Comparison of ENCODE assay signal across 23 cellular contexts in genomic region chr6:156655267-156655918, GRCh38.
DNase-seq lines count a peak whose midpoint lies in the region; FAIRE-seq and TF ChIP-seq lines count a peak whose summit lies in the region.
"Had no signal": no experiment of that assay in that cellular context is flagged by ENCODE, and none has a peak within 500 bp of the region (broad histone marks: within the 10 kb centered on the region; RNA-seq: fewer than 3 reads in every experiment).

No MANE protein-coding gene starts in this region.

- H4K91ac ChIP-seq in H1 (replicated peaks; ENCODE audit: insufficient read length, low read length), result peak overlapping the region; percentile 70

- no peak overlapping the region for H4K5ac ChIP-seq in H1 (ENCODE audit: insufficient read length, low read depth, low read length)

- H3K4me2 ChIP-seq in H1 (ENCODE audit: insufficient read depth in 1 of 2, low read depth in 2 of 2, low read length in 2 of 2), result peak overlapping the region; percentile 11 to 49; a peak in 2 of 4 replicates
- H3K4me2 ChIP-seq: BLaER1 treated with 17β-estradiol and CSF1 and Interleukin-3, amounts not matched to agents 10 nM and 100 nM; SK-N-SH had no signal

- peak overlapping the region in 1 of 4 experiments; percentile 6; a peak in 1 of 8 replicates for H3K4me3 ChIP-seq in H1 (ENCODE audit: extremely low read depth in 1 of 4, insufficient read depth in 2 of 4, low read depth in 3 of 4, low read length in 4 of 4)
- H3K4me3 ChIP-seq: BLaER1 treated with 17β-estradiol and CSF1 and Interleukin-3, amounts not matched to agents 10 nM and 100 nM had no signal

- TF ChIP-seq CTCF in GM10248 (IDR thresholded peaks at IDR 0.05; ENCODE audit: control extremely low read depth, extremely low read depth, low read depth, missing control alignments) (no peak), H1 (IDR thresholded peaks at IDR 0.05; ENCODE audit: control extremely low read depth in 1 of 3, insufficient read depth in 1 of 3, low read depth in 1 of 3, low read length in 3 of 3) (no peak)

- peaks cover 3% of the 10 kb centered on the region; the same call in 1 of the 2 replicates for H3K23me2 ChIP-seq in H1 (ENCODE audit: low read depth, low read length)

- POLR2A ChIA-PET in GM10248 (lab: Yijun Ruan, JAX) (no interaction called here), H1 (lab: Charles Lee; ENCODE audit: partially characterized antibody) (interaction anchor here (1.1 to 2.1 kb wide), 2 partner anchors 10 to 121 kb away, joined by 3 to 8 read pairs; partner anchors contain the start of gene ARID1B)
- POLR2A ChIA-PET in activated CD4-positive, alpha-beta T cell treated with anti-CD3 and anti-CD28 coated beads, Interleukin-2, amount 10 ng/mL, durations not matched to agents 7 days and 5 days (lab: Charles Lee), result no interaction called here

- no peak overlapping the region for H3K9ac ChIP-seq in H1 (replicated peaks in 1 of 4; ENCODE audit: extremely low read depth in 1 of 4, low read depth in 3 of 4, low read length in 3 of 4)
- H3K9ac ChIP-seq: BLaER1 treated with 17β-estradiol and CSF1 and Interleukin-3, amounts not matched to agents 10 nM and 100 nM; SK-N-SH had no signal

- no peak overlapping the region for H3K14ac ChIP-seq in H1 (ENCODE audit: insufficient read length)

- no peak overlapping the region for H3K27ac ChIP-seq in H1 (ENCODE audit: low read depth, low read length)
- H3K27ac ChIP-seq: BLaER1 treated with 17β-estradiol and CSF1 and Interleukin-3, amounts not matched to agents 10 nM and 100 nM had no signal

- H3K4me1 ChIP-seq in H1 (replicated peaks in 1 of 4; ENCODE audit: control insufficient read depth in 3 of 4, insufficient read depth in 4 of 4, low read length in 3 of 4), result peaks cover 0 to 22% (median 15%) of the 10 kb centered on the region in 4 experiments; a peak in 6 of 7 replicates

- H3K79me1 ChIP-seq in H1 (ENCODE audit: low read depth, low read length), result no peaks in the 10 kb centered on the region

- peak; percentile 82 for FAIRE-seq in H1 (lab: Jason Lieb, UNC)
- FAIRE-seq: G401.6, GM18507 had no signal

- peaks cover 0 to 8% of the 10 kb centered on the region in 2 experiments; a peak in 2 of 4 replicates for H3K9me3 ChIP-seq in H1 (ENCODE audit: insufficient read depth in 2 of 2, low read depth in 1 of 2, low read length in 1 of 2)
- H3K9me3 ChIP-seq: SK-N-SH had no signal

- peak overlapping the region; percentile 0; the same call in 1 of the 2 replicates for H3K18ac ChIP-seq in H1 (ENCODE audit: extremely low read depth, low read length)

- no peak for TF ChIP-seq POLR2A in H1 (IDR thresholded peaks at IDR 0.05; ENCODE audit: control extremely low read depth in 1 of 2, low read depth in 2 of 2, low read length in 2 of 2)

- H2BK20ac ChIP-seq in H1 (ENCODE audit: low read length), result peak overlapping the region; percentile 93; the same call in 1 of the 2 replicates

- H4K20me1 ChIP-seq in H1 (replicated peaks in 1 of 2; ENCODE audit: control insufficient read depth in 1 of 2, insufficient read depth in 2 of 2, low read length in 2 of 2), result no peaks in the 10 kb centered on the region
- H4K20me1 ChIP-seq: BLaER1 treated with 17β-estradiol and CSF1 and Interleukin-3, amounts not matched to agents 10 nM and 100 nM had no signal

- TF ChIP-seq EP300 in H1 (IDR thresholded peaks at IDR 0.05; ENCODE audit: borderline replicate concordance in 1 of 2, low read depth in 2 of 2, low read length in 2 of 2), result peak in 1 of 2 experiments; percentile 64; a peak in 1 of 3 replicates

- peak; percentile 1 for DNase-seq in GM10248 (ENCODE audit: extremely low spot score)
- peak; percentile 36 for DNase-seq in NCI-H146 treated with DMSO at 0.1 percent for 48 hours (lab: John Stamatoyannopoulos, UW; ENCODE audit: unreplicated experiment)
- DNase-seq in H1 (ENCODE audit: low read depth in 1 of 2, low spot score in 2 of 2), result peak; percentile 34 to 68
- DNase-seq in iPS-NIHi11 (ENCODE audit: low spot score), result peak; percentile 67
- DNase-seq in H4 (ENCODE audit: low spot score), result no peak
- no peak for DNase-seq in SKM-1 treated with dmso at 0.1 percent for 144 hours (lab: John Stamatoyannopoulos, UW; ENCODE audit: unreplicated experiment)
- DNase-seq in activated CD4-positive, alpha-beta T cell treated with anti-CD3 and anti-CD28 coated beads, Interleukin-2, amount 10 ng/mL, durations not matched to agents 7 days and 5 days, result no peak
- no peak for DNase-seq in SIG-M5 (lab: John Stamatoyannopoulos, UW)
- DNase-seq: 8988T; CD4-positive, alpha-beta memory T cell; GOT3; KBM-7; MM.1S; NCI-H1092; NCI-H1436 treated with DMSO at 0.1 percent for 48 hours; NCI-H2029 treated with DMSO at 0.1 percent for 48 hours; NCI-H226; NCI-H526; Right ventricle myocardium superior; SK-N-SH had no signal

- no peak for TF ChIP-seq RAD21 in H1 (IDR thresholded peaks at IDR 0.05 in 1 of 2, conservative IDR thresholded peaks at IDR 0.05 in 1 of 2; ENCODE audit: low read depth in 2 of 2, low read length in 2 of 2)

- no peak overlapping the region for H2AK5ac ChIP-seq in H1 (ENCODE audit: low read depth, low read length)

- peaks cover 7% of the 10 kb centered on the region for H3K4me1 Mint-ChIP-seq in activated CD4-positive, alpha-beta T cell treated with anti-CD3 and anti-CD28 coated beads, Interleukin-2, amount 10 ng/mL, durations not matched to agents 7 days and 5 days

- H4K8ac ChIP-seq in H1 (ENCODE audit: extremely low read depth, insufficient read depth, low read length), result no peak overlapping the region

- no peak overlapping the region for H3K4ac ChIP-seq in H1 (replicated peaks; ENCODE audit: insufficient read length, low read depth, low read length)

- peak overlapping the region; percentile 35; the same call in 1 of the 2 replicates for H2BK5ac ChIP-seq in H1 (ENCODE audit: low read depth, low read length)

- no peak overlapping the region for H3K27ac Mint-ChIP-seq in activated CD4-positive, alpha-beta T cell treated with anti-CD3 and anti-CD28 coated beads, Interleukin-2, amount 10 ng/mL, durations not matched to agents 7 days and 5 days

- no peaks in the 10 kb centered on the region for H3K27me3 Mint-ChIP-seq in activated CD4-positive, alpha-beta T cell treated with anti-CD3 and anti-CD28 coated beads, Interleukin-2, amount 10 ng/mL, durations not matched to agents 7 days and 5 days

- CTCF ChIA-PET in GM10248 (lab: Yijun Ruan, JAX) (no interaction called here), H1 (lab: Charles Lee; ENCODE audit: partially characterized antibody) (interaction anchor here (0.6 to 1.3 kb wide), 4 partner anchors 8 to 65 kb away, joined by 3 to 4 read pairs (median 3); no protein-coding TSS in a partner anchor)
- CTCF ChIA-PET in activated CD4-positive, alpha-beta T cell treated with anti-CD3 and anti-CD28 coated beads, Interleukin-2, amount 10 ng/mL, durations not matched to agents 7 days and 5 days (lab: Charles Lee), result no interaction called here

- 48% methylated on average over 3 of the region's 3 CpGs; no CpG with 5 or more reads in 1 of the 2 experiments for WGBS in H1 (ENCODE audit: extremely low coverage in 1 of 2, insufficient coverage in 1 of 2, insufficient read length in 1 of 2, insufficient replicate concordance in 2 of 2, low coverage in 1 of 2, low lambda C conversion rate in 2 of 2, missing lambda C conversion rate in 1 of 2), 2 experiments

- no peak overlapping the region for H2BK120ac ChIP-seq in H1 (replicated peaks; ENCODE audit: low read depth, low read length)

- no peaks in the 10 kb centered on the region for H3K9me3 Mint-ChIP-seq in activated CD4-positive, alpha-beta T cell treated with anti-CD3 and anti-CD28 coated beads, Interleukin-2, amount 10 ng/mL, durations not matched to agents 7 days and 5 days

- H3K79me2 ChIP-seq in H1 (ENCODE audit: control insufficient read depth in 1 of 2, insufficient read depth in 2 of 2, low read length in 2 of 2), result no peaks in the 10 kb centered on the region

- H2AFZ ChIP-seq in H1 (ENCODE audit: low read length), result no peak overlapping the region

- H3K4me3 Mint-ChIP-seq in activated CD4-positive, alpha-beta T cell treated with anti-CD3 and anti-CD28 coated beads, Interleukin-2, amount 10 ng/mL, durations not matched to agents 7 days and 5 days, result no peak overlapping the region
- H3K4me3 Mint-ChIP-seq: CD4-positive, alpha-beta memory T cell had no signal

- H2BK12ac ChIP-seq in H1 (ENCODE audit: low read depth, low read length), result peak overlapping the region; percentile 77; the same call in 1 of the 2 replicates

- H3K56ac ChIP-seq in H1 (replicated peaks; ENCODE audit: insufficient read length, low read depth, low read length), result no peak overlapping the region

- H3K23ac ChIP-seq in H1 (ENCODE audit: insufficient read length), result no peak overlapping the region

- H3K36me3 Mint-ChIP-seq in activated CD4-positive, alpha-beta T cell treated with anti-CD3 and anti-CD28 coated beads, Interleukin-2, amount 10 ng/mL, durations not matched to agents 7 days and 5 days (ENCODE audit: low read depth), result peaks cover 3% of the 10 kb centered on the region
- H3K36me3 Mint-ChIP-seq: CD4-positive, alpha-beta memory T cell had no signal

- no peaks in the 10 kb centered on the region for H3K36me3 ChIP-seq in H1 (ENCODE audit: control insufficient read depth in 2 of 4, insufficient read depth in 4 of 4, low read length in 3 of 4)
- H3K36me3 ChIP-seq: BLaER1 treated with 17β-estradiol and CSF1 and Interleukin-3, amounts not matched to agents 10 nM and 100 nM had no signal

- no peak overlapping the region for H2BK15ac ChIP-seq in H1 (ENCODE audit: low read length)

- no peaks in the 10 kb centered on the region for H3K27me3 ChIP-seq in H1 (replicated peaks in 1 of 4; ENCODE audit: control insufficient read depth in 3 of 4, extremely low read depth in 1 of 4, insufficient read depth in 3 of 4, low read length in 3 of 4)
- H3K27me3 ChIP-seq: BLaER1 treated with 17β-estradiol and CSF1 and Interleukin-3, amounts not matched to agents 10 nM and 100 nM had no signal

TF ChIP-seq in H1, 55 proteins besides CTCF, POLR2A, EP300 and RAD21 (continues in another document):
- TF ChIP-seq POLR2AphosphoS5 (IDR thresholded peaks at IDR 0.05; ENCODE audit: low read depth, low read length), result no peak
- TF ChIP-seq POU5F1 (IDR thresholded peaks at IDR 0.05; ENCODE audit: low read depth, low read length), result no peak
- no peak for TF ChIP-seq SAP30 (IDR thresholded peaks at IDR 0.05; ENCODE audit: insufficient read depth, insufficient replicate concordance, low read length)
- TF ChIP-seq SIX5 (IDR thresholded peaks at IDR 0.05; ENCODE audit: low read depth, low read length), result no peak
- peak; percentile 39 to 55; a peak in 2 of 4 replicates for TF ChIP-seq HDAC2 (IDR thresholded peaks at IDR 0.05; ENCODE audit: borderline replicate concordance in 1 of 2, low read depth in 2 of 2, low read length in 2 of 2)
- no peak for TF ChIP-seq CREB1 (IDR thresholded peaks at IDR 0.05)
- TF ChIP-seq FOSL1 (IDR thresholded peaks at IDR 0.05; ENCODE audit: insufficient read depth, low read depth, low read length), result no peak
- 0 out of 2 replicates have a peak, but pooled peaks have one; percentile 41 for TF ChIP-seq TCF12 (IDR thresholded peaks at IDR 0.05; ENCODE audit: low read depth, low read length)
- no peak for TF ChIP-seq HDAC6 (IDR thresholded peaks at IDR 0.05; ENCODE audit: low read depth, low read length)
- TF ChIP-seq CBX5 (IDR thresholded peaks at IDR 0.05; ENCODE audit: low read depth, low read length), result no peak
- TF ChIP-seq NANOG (IDR thresholded peaks at IDR 0.05; ENCODE audit: insufficient read depth, low read depth, low read length, poor library complexity, severe bottlenecking), result peak; percentile 96

Comparison
In these comparisons a context has a peak if more than half of its experiments do, and no peak if none do; other contexts are left out.
1. DNase-seq: peak in GM10248 (single experiment), NCI-H146 treated with DMSO at 0.1 percent for 48 hours (single experiment), H1 (2 of 2) and iPS-NIHi11 (single experiment); none in H4 (single experiment), SKM-1 treated with dmso at 0.1 percent for 144 hours (single experiment), activated CD4-positive, alpha-beta T cell treated with anti-CD3 and anti-CD28 coated beads, Interleukin-2, amount 10 ng/mL, durations not matched to agents 7 days and 5 days (single experiment) and SIG-M5 (single experiment).